1 cellular context compared by ENCODE assay signal in genomic region chr6:26659360-26660095, GRCh38.
TF ChIP-seq lines count a peak whose summit lies in the region.
"Not testable (repeated sequence)": the region's sequence is repeated elsewhere in the genome, so short reads cannot be mapped to it uniquely, and the experiment has no call there.

Gene ZNF322, minus strand, starts transcription at chr6:26659746. Its CDS starts 21,193 bp downstream, at chr6:26638553.

TF ChIP-seq in HepG2, 621 proteins besides CTCF, POLR2A, EP300 and RAD21 (continued from another document and continues in another):
- peak; percentile 90 for TF ChIP-seq GATAD1 (CRISPR knock-in tag; IDR thresholded peaks at IDR 0.05)
- TF ChIP-seq TSC22D2 (CRISPR knock-in tag; IDR thresholded peaks at IDR 0.05; ENCODE audit: borderline replicate concordance), result peak; percentile 54; the same call in 1 of the 2 replicates
- TF ChIP-seq REPIN1 (CRISPR knock-in tag; IDR thresholded peaks at IDR 0.05; ENCODE audit: borderline replicate concordance, low read depth), result peak; percentile 55; the same call in 1 of the 2 replicates
- TF ChIP-seq FOXO1 (CRISPR knock-in tag; IDR thresholded peaks at IDR 0.05), result peak; percentile 26; the same call in 1 of the 2 replicates
- TF ChIP-seq ZSCAN20 (CRISPR knock-in tag; IDR thresholded peaks at IDR 0.05; ENCODE audit: borderline replicate concordance), result 0 out of 2 replicates have a peak, but pooled peaks have one; percentile 36
- TF ChIP-seq KDM2A (CRISPR knock-in tag; IDR thresholded peaks at IDR 0.05; ENCODE audit: borderline replicate concordance, low read depth), result peak; percentile 88
- TF ChIP-seq ZKSCAN5 (CRISPR knock-in tag; IDR thresholded peaks at IDR 0.05), result 0 out of 2 replicates have a peak, but pooled peaks have one; percentile 36
- not testable (repeated sequence) for TF ChIP-seq SP1, NONO (IDR thresholded peaks at IDR 0.05)
- peak; percentile 74; the same call in 1 of the 2 replicates for TF ChIP-seq SP1 (CRISPR knock-in tag; IDR thresholded peaks at IDR 0.05)
- TF ChIP-seq ZMAT3 (CRISPR knock-in tag; conservative IDR thresholded peaks at IDR 0.05), result peak; percentile 90; the same call in 1 of the 2 replicates
- peak; percentile 83 for TF ChIP-seq TAF1 (CRISPR knock-in tag; IDR thresholded peaks at IDR 0.05)
- peak; percentile 43; the same call in 1 of the 2 replicates for TF ChIP-seq MXD3 (CRISPR knock-in tag; IDR thresholded peaks at IDR 0.05)
- TF ChIP-seq ZNF333 (CRISPR knock-in tag; IDR thresholded peaks at IDR 0.05; ENCODE audit: borderline replicate concordance), result peak; percentile 56; the same call in 1 of the 2 replicates
- peak; percentile 45 for TF ChIP-seq AGO1 (IDR thresholded peaks at IDR 0.05; ENCODE audit: low read depth, low read length, poor library complexity, severe bottlenecking)
- TF ChIP-seq GLI4 (CRISPR knock-in tag; IDR thresholded peaks at IDR 0.05; ENCODE audit: borderline replicate concordance), result peak; percentile 64; the same call in 1 of the 2 replicates
- TF ChIP-seq ONECUT2 (CRISPR knock-in tag; IDR thresholded peaks at IDR 0.05), result 0 out of 2 replicates have a peak, but pooled peaks have one; percentile 3
- peak; percentile 61 for TF ChIP-seq ELF3 (CRISPR knock-in tag; IDR thresholded peaks at IDR 0.05)
- peak; percentile 89 for TF ChIP-seq POLR2AphosphoS5 (IDR thresholded peaks at IDR 0.05; ENCODE audit: low read depth, low read length)
- peak; percentile 2; the same call in 1 of the 2 replicates for TF ChIP-seq ZNF232 (CRISPR knock-in tag; IDR thresholded peaks at IDR 0.05; ENCODE audit: borderline replicate concordance)
- peak; percentile 58; the same call in 1 of the 2 replicates for TF ChIP-seq SAFB2 (CRISPR knock-in tag; IDR thresholded peaks at IDR 0.05; ENCODE audit: borderline replicate concordance, low read depth)
- peak; percentile 94 for TF ChIP-seq RBFOX2 (IDR thresholded peaks at IDR 0.05; ENCODE audit: low read depth, low read length)
- TF ChIP-seq CSRNP1 (CRISPR knock-in tag; IDR thresholded peaks at IDR 0.05), result peak; percentile 62; the same call in 1 of the 2 replicates
- 0 out of 2 replicates have a peak, but pooled peaks have one; percentile 71 for TF ChIP-seq NFATC3 (CRISPR knock-in tag; IDR thresholded peaks at IDR 0.05)
- 0 out of 2 replicates have a peak, but pooled peaks have one; percentile 10 for TF ChIP-seq ZNF24 (IDR thresholded peaks at IDR 0.05)
- peak; percentile 82 for TF ChIP-seq YEATS4 (CRISPR knock-in tag; IDR thresholded peaks at IDR 0.05; ENCODE audit: borderline replicate concordance)
- peak; percentile 35; the same call in 1 of the 2 replicates for TF ChIP-seq ARNTL (CRISPR knock-in tag; IDR thresholded peaks at IDR 0.05)
- peak; percentile 37; the same call in 1 of the 2 replicates for TF ChIP-seq NONO (CRISPR knock-in tag; conservative IDR thresholded peaks at IDR 0.05)
- TF ChIP-seq ETV5 (CRISPR knock-in tag; IDR thresholded peaks at IDR 0.05; ENCODE audit: borderline replicate concordance), result peak; percentile 76
- TF ChIP-seq BRF2 (CRISPR knock-in tag; IDR thresholded peaks at IDR 0.05), result peak; percentile 71; the same call in 1 of the 2 replicates
- peak; percentile 50 for TF ChIP-seq SP5 (CRISPR knock-in tag; IDR thresholded peaks at IDR 0.05; ENCODE audit: borderline replicate concordance, low read depth)
- 0 out of 2 replicates have a peak, but pooled peaks have one; percentile 80 for TF ChIP-seq MEIS1 (CRISPR knock-in tag; IDR thresholded peaks at IDR 0.05; ENCODE audit: borderline replicate concordance)
- TF ChIP-seq ZNF343 (CRISPR knock-in tag; IDR thresholded peaks at IDR 0.05), result peak; percentile 90; the same call in 1 of the 2 replicates
- peak; percentile 65; the same call in 1 of the 2 replicates for TF ChIP-seq SMAD1 (CRISPR knock-in tag; IDR thresholded peaks at IDR 0.05; ENCODE audit: borderline replicate concordance, low read depth)
- peak; percentile 93 for TF ChIP-seq PHF20 (CRISPR knock-in tag; IDR thresholded peaks at IDR 0.05)
- TF ChIP-seq ZSCAN5A (CRISPR knock-in tag; IDR thresholded peaks at IDR 0.05; ENCODE audit: borderline replicate concordance), result peak; percentile 34; the same call in 1 of the 2 replicates
- TF ChIP-seq ZNF407 (CRISPR knock-in tag; IDR thresholded peaks at IDR 0.05; ENCODE audit: not compliant biosample characterization), result peak; percentile 72
- TF ChIP-seq KLF15 (CRISPR knock-in tag; IDR thresholded peaks at IDR 0.05; ENCODE audit: borderline replicate concordance), result peak; percentile 35; the same call in 1 of the 2 replicates
- peak; percentile 90 for TF ChIP-seq KMT2B (CRISPR knock-in tag; IDR thresholded peaks at IDR 0.05)
- 0 out of 2 replicates have a peak, but pooled peaks have one; percentile 76 for TF ChIP-seq ZNF33B (CRISPR knock-in tag; IDR thresholded peaks at IDR 0.05)
- TF ChIP-seq ZNF644 (CRISPR knock-in tag; IDR thresholded peaks at IDR 0.05; ENCODE audit: low read depth), result 0 out of 2 replicates have a peak, but pooled peaks have one; percentile 13
- peak; percentile 18; the same call in 1 of the 2 replicates for TF ChIP-seq MTERF4 (CRISPR knock-in tag; IDR thresholded peaks at IDR 0.05)
- TF ChIP-seq SP4 (CRISPR knock-in tag; IDR thresholded peaks at IDR 0.05), result peak; percentile 71
- TF ChIP-seq NAIF1 (CRISPR knock-in tag; IDR thresholded peaks at IDR 0.05; ENCODE audit: borderline replicate concordance), result 0 out of 2 replicates have a peak, but pooled peaks have one; percentile 25
- TF ChIP-seq ZNF816 (CRISPR knock-in tag; IDR thresholded peaks at IDR 0.05; ENCODE audit: borderline replicate concordance), result 0 out of 2 replicates have a peak, but pooled peaks have one; percentile 76
